ENCODE assay signal across 8 cellular contexts in the genomic region with DNA sequence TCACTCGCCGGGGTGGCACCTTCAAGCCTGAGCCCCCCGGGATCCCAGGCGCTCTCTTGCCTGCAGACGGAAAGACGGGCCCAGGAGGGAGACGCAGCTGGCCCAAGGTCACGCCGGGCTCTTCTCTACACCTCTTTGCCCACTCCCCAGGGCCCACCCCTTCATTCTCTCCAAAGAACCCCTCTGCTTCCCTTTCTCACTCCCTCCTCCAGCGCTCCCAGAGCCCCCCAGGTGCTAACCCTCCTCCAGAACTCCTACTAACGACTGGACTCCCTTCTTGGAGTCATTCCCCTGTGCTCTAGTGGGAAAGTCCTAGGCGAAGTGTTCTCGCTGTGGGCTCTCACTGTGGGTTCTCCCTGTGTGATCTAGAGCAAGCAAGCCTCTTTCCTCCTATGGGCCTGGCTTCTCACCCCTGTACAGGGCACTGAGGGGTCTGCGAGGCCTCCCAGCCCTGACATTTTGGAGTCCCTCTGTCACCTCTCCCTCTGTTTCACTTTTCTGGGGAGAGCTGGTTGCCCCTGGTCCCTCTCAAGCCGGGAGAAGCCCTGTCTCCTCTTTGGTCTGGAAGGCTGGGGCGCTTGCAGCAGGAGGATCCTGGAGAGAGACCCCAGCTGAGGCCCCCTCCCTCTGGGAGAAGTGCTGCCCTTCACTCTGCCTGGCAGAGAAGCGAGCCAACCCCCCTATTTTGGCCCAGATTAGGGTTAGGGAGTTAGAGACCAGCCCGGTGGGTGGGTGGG. TPM values are rescaled to one million over a fixed set of nuclear protein-coding genes. Genes with fewer than 3 reads are reported as not detected.
DNase-seq lines count a peak whose midpoint lies in the region; ATAC-seq, FAIRE-seq and TF ChIP-seq lines count a peak whose summit lies in the region.

No MANE protein-coding gene starts in this region.

- H3K9ac ChIP-seq in keratinocyte (ENCODE audit: control insufficient read depth, extremely low read depth, insufficient read depth, low read length), result peak overlapping the region; percentile 84

- TF ChIP-seq CTCF in A549 (IDR thresholded peaks at IDR 0.05) (no peak), keratinocyte (optimal IDR thresholded peaks at IDR 0.05 in 1 of 3, IDR thresholded peaks at IDR 0.05 in 1 of 3, conservative IDR thresholded peaks at IDR 0.05 in 1 of 3; ENCODE audit: extremely low read depth in 1 of 3, insufficient read depth in 2 of 3, low read length in 3 of 3) (no peak), testis (IDR thresholded peaks at IDR 0.05) (no peak)

- CTCF ChIA-PET in A549 (lab: Yijun Ruan, JAX), result interaction anchor here (0.6 to 2.0 kb wide), 4 partner anchors 18 to 91 kb away, joined by 3 to 6 read pairs (median 4); no protein-coding TSS in a partner anchor

- 53% methylated on average over 6 of the region's 18 CpGs for WGBS in A549 (ENCODE audit: missing lambda C conversion rate)
- 10 to 16% methylated on average over 16 to 17 of the region's 18 CpGs for WGBS in testis, 2 donors

- peaks cover 17% of the 10 kb centered on the region for H3K4me1 Mint-ChIP-seq in activated naive CD8-positive, alpha-beta T cell (ENCODE audit: low read depth)

- dilution Hi-C loops in keratinocyte (cut with MboI; ENCODE audit: extremely low pct_ligation_motif_present, low sequenced_read_pairs), result no loop called here

- H3K27ac Mint-ChIP-seq in activated naive CD8-positive, alpha-beta T cell, result peak overlapping the region; percentile 91

- H3K27ac ChIP-seq in A549 (peak overlapping the region; percentile 71 to 91), keratinocyte (ENCODE audit: control insufficient read depth, insufficient read depth, low read length) (peak overlapping the region; percentile 72), testis (no peak overlapping the region)

- no peak for TF ChIP-seq EP300 in A549 (IDR thresholded peaks at IDR 0.05)

- TF ChIP-seq POLR2A in A549 (IDR thresholded peaks at IDR 0.05; ENCODE audit: low read length), result no peak
- TF ChIP-seq POLR2A in testis (IDR thresholded peaks at IDR 0.05), result no peak

- POLR2A ChIA-PET in A549 (lab: Yijun Ruan, JAX), result no interaction called here

- H3K9me1 ChIP-seq in keratinocyte (ENCODE audit: control insufficient read depth, extremely low read depth, insufficient read depth, low read length), result no peaks in the 10 kb centered on the region

- ATAC-seq in A549 (peak; percentile 17 to 28; a peak in 4 of 6 replicates), HG02642 (IDR thresholded peaks at IDR 0.05; ENCODE audit: poor library complexity, unreplicated experiment) (peak; percentile 19)

- H3K4me2 ChIP-seq in A549 (peak overlapping the region; percentile 78), keratinocyte (ENCODE audit: control insufficient read depth, extremely low read depth, insufficient read depth, low read depth, low read length) (peak overlapping the region; percentile 98)

- no peaks in the 10 kb centered on the region for H3K9me3 Mint-ChIP-seq in activated naive CD8-positive, alpha-beta T cell (ENCODE audit: low read depth)

- H3K9me3 ChIP-seq in A549 (no peaks in the 10 kb centered on the region), keratinocyte (ENCODE audit: control insufficient read depth, low read depth, low read length) (no peaks in the 10 kb centered on the region), testis (no peaks in the 10 kb centered on the region)

- H3K4me3 Mint-ChIP-seq in activated naive CD8-positive, alpha-beta T cell, result peak overlapping the region; percentile 95

- FAIRE-seq in A549 (lab: Jason Lieb, UNC) (no peak), keratinocyte (lab: Jason Lieb, UNC) (no peak)

- H3K4me1 ChIP-seq in A549 (peaks cover 13% of the 10 kb centered on the region; the same call in 2 of the 3 replicates), keratinocyte (ENCODE audit: control insufficient read depth, extremely low read depth, insufficient read depth, low read length) (peaks cover 25% of the 10 kb centered on the region), testis (peaks cover 30% of the 10 kb centered on the region)

- H2AFZ ChIP-seq in keratinocyte (ENCODE audit: control insufficient read depth, low read length), result peak overlapping the region; percentile 47

- peaks cover 6% of the 10 kb centered on the region for H3K27me3 Mint-ChIP-seq in activated naive CD8-positive, alpha-beta T cell

- DNase-seq in A549 (ENCODE audit: low read depth in 1 of 2, low spot score in 1 of 2) (no peak), keratinocyte (ENCODE audit: low read depth, low spot score) (no peak), testis (no peak), NCI-H1930 (lab: John Stamatoyannopoulos, UW) (no peak), NCI-H69 (lab: John Stamatoyannopoulos, UW) (no peak), DMS53 treated with DMSO at 0.1 percent for 48 hours (lab: John Stamatoyannopoulos, UW; ENCODE audit: unreplicated experiment) (no peak)

- no peaks in the 10 kb centered on the region for H3K79me2 ChIP-seq in keratinocyte (ENCODE audit: control insufficient read depth, insufficient read depth, low read length)

- H3K36me3 Mint-ChIP-seq in activated naive CD8-positive, alpha-beta T cell, result no peaks in the 10 kb centered on the region

- intact Hi-C loops in testis (cut with DNase I; ENCODE audit: low total_unique reads), result no loop called here

- peaks cover 0 to 4% of the 10 kb centered on the region in 2 experiments for H3K36me3 ChIP-seq in keratinocyte (ENCODE audit: control insufficient read depth in 2 of 2, extremely low read depth in 1 of 2, insufficient read depth in 2 of 2, low read length in 2 of 2)
- H3K36me3 ChIP-seq in testis (ENCODE audit: low read depth, missing control alignments), result no peaks in the 10 kb centered on the region

- H4K20me1 ChIP-seq in keratinocyte (ENCODE audit: control insufficient read depth, extremely low read depth, insufficient read depth, low read length), result no peaks in the 10 kb centered on the region

- peak overlapping the region; percentile 82 for H3K4me3 ChIP-seq in A549
- peak overlapping the region; percentile 67 to 79 (median 78) for H3K4me3 ChIP-seq in keratinocyte (ENCODE audit: control insufficient read depth in 2 of 3, extremely low read depth in 1 of 3, insufficient read depth in 2 of 3, low read depth in 1 of 3, low read length in 3 of 3)
- H3K4me3 ChIP-seq in testis, result peak overlapping the region; percentile 58 to 71

- no peak for TF ChIP-seq RAD21 in A549 (conservative IDR thresholded peaks at IDR 0.05 in 1 of 2, IDR thresholded peaks at IDR 0.05 in 1 of 2)

- H3K27me3 ChIP-seq in keratinocyte (ENCODE audit: control insufficient read depth, extremely low read depth, insufficient read depth, low read length) (no peaks in the 10 kb centered on the region), testis (no peaks in the 10 kb centered on the region)

TF ChIP-seq in A549, 52 proteins besides CTCF, POLR2A, EP300 and RAD21:
- TF ChIP-seq ZNF302 (CRISPR knock-in tag; IDR thresholded peaks at IDR 0.05), result no peak
- no peak for TF ChIP-seq NR3C1 (IDR thresholded peaks at IDR 0.05)
- no peak for TF ChIP-seq RNF2 (IDR thresholded peaks at IDR 0.05; ENCODE audit: borderline replicate concordance, low read depth)
- TF ChIP-seq CEBPB (IDR thresholded peaks at IDR 0.05), result no peak
TF ChIP-seq in A549: peak in this region for 0.

RNA-seq across cellular contexts. Expression of gene OAF, which starts 0.9 kb away (rescaled TPM):
- 3.0 and 4.1 TPM in 2 replicates for polyA plus RNA-seq in A549 (2011; rRNA removed)
- 6.6 and 8.6 TPM in 2 replicates for polyA plus RNA-seq in A549 (2012; cell fraction: cytosol; rRNA removed)
- 8.6 and 14.9 TPM in 2 replicates for polyA plus RNA-seq in A549 (2012; cell fraction: nucleus; rRNA removed)
- 3.4 to 4.2 TPM (median 3.8 TPM) in 3 replicates for polyA plus RNA-seq in A549 (2017; fragmentation: RNase III; extraction: RNeasy Plus Mini Kit Qiagen cat#74134 plus additional on column Dnase treatment)
- polyA minus RNA-seq in A549 (2011; rRNA and poly(A)+ RNA removed), result 2.7 and 2.9 TPM in 2 replicates
- polyA plus RNA-seq in keratinocyte, result 10.9 to 21.0 TPM (median 11.2 TPM) in 3 replicates
- 1.9 TPM for polyA plus RNA-seq in keratinocyte (2011; ENCODE audit: low read depth)
- 8.5 and 15.4 TPM in 2 replicates for polyA plus RNA-seq in keratinocyte (2011; cell fraction: cytosol; rRNA removed)
- polyA plus RNA-seq in keratinocyte (2011; cell fraction: nucleus; rRNA removed), result 11.1 and 15.6 TPM in 2 replicates
- 7.5 and 10.9 TPM in 2 replicates for polyA plus RNA-seq in keratinocyte (2012; ENCODE audit: low replicate concordance)
- 8.6 to 13.2 TPM (median 9.1 TPM) in 3 replicates for polyA minus RNA-seq in keratinocyte
- 31.3 TPM for polyA minus RNA-seq in keratinocyte (2011; cell fraction: cytosol; rRNA and poly(A)+ RNA removed)
- 8.5 and 10.3 TPM in 2 replicates for polyA minus RNA-seq in keratinocyte (2011; cell fraction: nucleus; rRNA and poly(A)+ RNA removed)
- total RNA-seq in testis, result 10 to 100 TPM in 1 of 2 donors, 1 to 10 TPM in 1; 8.5 to 11.0 TPM
- 22.6 TPM for polyA plus RNA-seq in testis (ENCODE audit: insufficient read depth, low read depth, low replicate concordance)

RNA-seq across cellular contexts. Expression of gene POU2F3, which starts 28.2 kb away (rescaled TPM):
- polyA plus RNA-seq in A549 (2011; rRNA removed) (not detected in 2 replicates), A549 (2017; fragmentation: RNase III; extraction: RNeasy Plus Mini Kit Qiagen cat#74134 plus additional on column Dnase treatment) (not detected in 3 replicates), keratinocyte (0.61 to 0.96 TPM (median 0.90 TPM) in 3 replicates), testis (ENCODE audit: insufficient read depth, low read depth, low replicate concordance) (0.49 TPM)
- polyA plus RNA-seq in A549 (2012; cell fraction: cytosol; rRNA removed), result not detected in 2 replicates
- not detected in 2 replicates for polyA plus RNA-seq in A549 (2012; cell fraction: nucleus; rRNA removed)
- not detected in 2 replicates for polyA minus RNA-seq in A549 (2011; rRNA and poly(A)+ RNA removed)
- polyA plus RNA-seq in keratinocyte (2011; ENCODE audit: low read depth), result 3.2 TPM
- 0.55 and 0.85 TPM in 2 replicates for polyA plus RNA-seq in keratinocyte (2011; cell fraction: cytosol; rRNA removed)
- polyA plus RNA-seq in keratinocyte (2011; cell fraction: nucleus; rRNA removed), result 0.45 and 1.5 TPM in 2 replicates
- 0.89 and 9.7 TPM in 2 replicates for polyA plus RNA-seq in keratinocyte (2012; ENCODE audit: low replicate concordance)
- 1.2 to 1.6 TPM (median 1.2 TPM) in 3 replicates for polyA minus RNA-seq in keratinocyte
- polyA minus RNA-seq in keratinocyte (2011; cell fraction: cytosol; rRNA and poly(A)+ RNA removed), result not detected
- polyA minus RNA-seq in keratinocyte (2011; cell fraction: nucleus; rRNA and poly(A)+ RNA removed), result 0.62 and 0.63 TPM in 2 replicates
- total RNA-seq in testis, result under 1 TPM; 0.16 to 0.31 TPM

Comparison
In these comparisons a context has a peak if more than half of its experiments do, and no peak if none do; other contexts are left out.
1. H3K27ac ChIP-seq: peak in A549 (2 of 2) and keratinocyte (single experiment); none in testis (0 of 2).
2. Peak in every context shown above with its lines, with median percentiles within 50 percentile points of each other: H3K4me3 ChIP-seq.